In genomic region chr4:6364581-6364980, GRCh38 we compare ENCODE assay signal across 8 cellular contexts.
"Had no signal": no experiment of that assay in that cellular context is flagged by ENCODE, and none has a peak within 500 bp of the region (broad histone marks: within the 10 kb centered on the region; RNA-seq: fewer than 3 reads in every experiment).

No MANE protein-coding gene starts in this region.

- DNase-seq: GM23248, GOT3, H7, HFFc6 had no signal

- H3K4me3 ChIP-seq: GM23248, HAP-1 had no signal

- H3K9ac ChIP-seq: GM23248 had no signal

- H3K27ac ChIP-seq: GM23248, HL-60 had no signal

- H3K4me1 ChIP-seq: HAP-1 had no signal

- H3K36me3 ChIP-seq: HAP-1 had no signal

- H3K9me3 ChIP-seq: HAP-1 had no signal

- ATAC-seq: HCT116, HepG2 had no signal

- H2AFZ ChIP-seq: GM23248 had no signal
